1 cellular context compared by ENCODE assay signal in the genomic region with DNA sequence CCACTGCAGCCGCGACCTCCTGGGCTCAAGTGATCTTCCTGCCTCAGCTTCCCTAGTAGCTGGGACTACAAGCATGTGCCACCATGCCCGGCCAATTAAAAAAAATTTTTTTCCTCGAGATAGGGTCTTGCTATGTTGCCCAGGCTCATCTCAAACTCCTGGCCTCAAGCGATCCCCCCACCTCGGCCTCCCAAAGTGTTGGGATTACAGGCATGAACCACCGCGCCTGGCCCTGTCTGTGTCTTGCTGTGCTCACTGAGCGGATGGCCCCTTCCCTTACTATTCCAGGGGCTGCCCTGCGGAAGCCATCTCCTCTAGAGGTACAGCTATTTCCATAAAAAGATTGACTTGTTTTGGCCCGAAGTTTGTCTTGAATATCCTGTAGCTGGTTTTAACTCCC.
TF ChIP-seq lines count a peak whose summit lies in the region.

No MANE protein-coding gene starts in this region.

TF ChIP-seq in HepG2, 621 proteins besides CTCF, POLR2A, EP300 and RAD21:
- TF ChIP-seq DR1 (CRISPR knock-in tag; IDR thresholded peaks at IDR 0.05) (no peak), ZNF121 (CRISPR knock-in tag; IDR thresholded peaks at IDR 0.05) (0 out of 2 replicates have a peak, but pooled peaks have one; percentile 30), SIX1 (CRISPR knock-in tag; IDR thresholded peaks at IDR 0.05; ENCODE audit: borderline replicate concordance) (no peak), ZNF562 (CRISPR knock-in tag; IDR thresholded peaks at IDR 0.05; ENCODE audit: borderline replicate concordance) (no peak)
TF ChIP-seq in HepG2: peak in this region for 1.
